Comparison of ENCODE assay signal across 8 cellular contexts in genomic region chr17:64808178-64808977, GRCh38.
DNase-seq lines count a peak whose midpoint lies in the region; ATAC-seq lines count a peak whose summit lies in the region.
"Not testable (repeated sequence)": the region's sequence is repeated elsewhere in the genome, so short reads cannot be mapped to it uniquely, and the experiment has no call there.

No MANE protein-coding gene starts in this region.

- H3K27me3 ChIP-seq in effector memory CD4-positive, alpha-beta T cell (replicated peaks; ENCODE audit: control insufficient read depth, insufficient read depth, low read length, poor library complexity, severe bottlenecking) = not testable (repeated sequence)

- ATAC-seq in GM21576 (IDR thresholded peaks at IDR 0.05; ENCODE audit: unreplicated experiment) (peak; percentile 91), HG03565 (IDR thresholded peaks at IDR 0.05; ENCODE audit: unreplicated experiment) (peak; percentile 83)
- peak; percentile 87 to 88 for ATAC-seq in naive thymus-derived CD8-positive, alpha-beta T cell
- ATAC-seq in stimulated activated naive B cell treated with anti-CD40 and anti-IgM and Interleukin-4, amounts not matched to agents 10 μg/mL and 1 μg/mL and 100 μg/mL, for 72 hours (replicated peaks) = peak; percentile 98 to 99

- DNase-seq in Daoy (ENCODE audit: low read depth) = peak; percentile 87
- peak; percentile 59 for DNase-seq in NK-92 treated with Interleukin-12 subunit alpha and Interleukin-12 subunit beta, amount 100 ng/mL, for 24 hours (lab: John Stamatoyannopoulos, UW)
- peak; percentile 75 for DNase-seq in activated CD8-positive, alpha-beta memory T cell treated with anti-CD3 and anti-CD28 coated beads for 24 hours
- peak; percentile 19 to 29 (median 27) for DNase-seq in effector memory CD4-positive, alpha-beta T cell
- peak in 5 of 10 donors; percentile 17 to 45 (median 28) for DNase-seq in naive thymus-derived CD8-positive, alpha-beta T cell
- peak; percentile 81 for DNase-seq in stimulated activated naive B cell treated with anti-CD40 and anti-IgM and Interleukin-4, amounts not matched to agents 10 μg/mL and 1 μg/mL and 100 μg/mL, for 72 hours

- H3K36me3 Mint-ChIP-seq in naive thymus-derived CD8-positive, alpha-beta T cell = peaks cover 0 to 23% (median 5%) of the 10 kb centered on the region in 3 donors
- H3K36me3 Mint-ChIP-seq in stimulated activated naive B cell treated with anti-CD40 and anti-IgM and Interleukin-4, amounts not matched to agents 10 μg/mL and 1 μg/mL and 100 μg/mL, for 72 hours = peaks cover 10 to 17% of the 10 kb centered on the region in 2 donors

- H3K4me1 ChIP-seq in effector memory CD4-positive, alpha-beta T cell (ENCODE audit: control insufficient read depth, insufficient read depth, low read length, poor library complexity, severe bottlenecking) = not testable (repeated sequence)

- POLR2A ChIA-PET in naive thymus-derived CD8-positive, alpha-beta T cell (lab: Charles Lee) = not testable (repeated sequence)

- H3K36me3 ChIP-seq in effector memory CD4-positive, alpha-beta T cell (ENCODE audit: control insufficient read depth, insufficient read depth, low read length) = not testable (repeated sequence)

- H3K27me3 Mint-ChIP-seq in naive thymus-derived CD8-positive, alpha-beta T cell; stimulated activated naive B cell treated with anti-CD40 and anti-IgM and Interleukin-4, amounts not matched to agents 10 μg/mL and 1 μg/mL and 100 μg/mL, for 72 hours: not testable (repeated sequence)

- H3K9me3 ChIP-seq in effector memory CD4-positive, alpha-beta T cell (ENCODE audit: control insufficient read depth, low read length) = not testable (repeated sequence)

- H3K9me3 Mint-ChIP-seq in naive thymus-derived CD8-positive, alpha-beta T cell; stimulated activated naive B cell treated with anti-CD40 and anti-IgM and Interleukin-4, amounts not matched to agents 10 μg/mL and 1 μg/mL and 100 μg/mL, for 72 hours: not testable (repeated sequence)

- H3K4me1 Mint-ChIP-seq in naive thymus-derived CD8-positive, alpha-beta T cell = peaks cover 5 to 25% (median 10%) of the 10 kb centered on the region in 4 donors
- H3K4me1 Mint-ChIP-seq in stimulated activated naive B cell treated with anti-CD40 and anti-IgM and Interleukin-4, amounts not matched to agents 10 μg/mL and 1 μg/mL and 100 μg/mL, for 72 hours = peaks cover 18 to 28% of the 10 kb centered on the region in 2 donors

- not testable (repeated sequence) for H3K27ac ChIP-seq in effector memory CD4-positive, alpha-beta T cell (ENCODE audit: insufficient read depth, low read length, poor library complexity, severe bottlenecking)

- peak overlapping the region in 8 of 10 donors; percentile 52 to 90 (median 86) for H3K27ac Mint-ChIP-seq in naive thymus-derived CD8-positive, alpha-beta T cell
- peak overlapping the region; percentile 79 for H3K27ac Mint-ChIP-seq in stimulated activated naive B cell treated with anti-CD40 and anti-IgM and Interleukin-4, amounts not matched to agents 10 μg/mL and 1 μg/mL and 100 μg/mL, for 72 hours

- peak overlapping the region in 4 of 10 donors; percentile 19 to 63 (median 26) for H3K4me3 Mint-ChIP-seq in naive thymus-derived CD8-positive, alpha-beta T cell
- peak overlapping the region; percentile 30 to 41 for H3K4me3 Mint-ChIP-seq in stimulated activated naive B cell treated with anti-CD40 and anti-IgM and Interleukin-4, amounts not matched to agents 10 μg/mL and 1 μg/mL and 100 μg/mL, for 72 hours

- H3K4me3 ChIP-seq in effector memory CD4-positive, alpha-beta T cell (ENCODE audit: insufficient read depth, low read depth, low read length, poor library complexity, severe bottlenecking) = not testable (repeated sequence)
